In the genomic region with DNA sequence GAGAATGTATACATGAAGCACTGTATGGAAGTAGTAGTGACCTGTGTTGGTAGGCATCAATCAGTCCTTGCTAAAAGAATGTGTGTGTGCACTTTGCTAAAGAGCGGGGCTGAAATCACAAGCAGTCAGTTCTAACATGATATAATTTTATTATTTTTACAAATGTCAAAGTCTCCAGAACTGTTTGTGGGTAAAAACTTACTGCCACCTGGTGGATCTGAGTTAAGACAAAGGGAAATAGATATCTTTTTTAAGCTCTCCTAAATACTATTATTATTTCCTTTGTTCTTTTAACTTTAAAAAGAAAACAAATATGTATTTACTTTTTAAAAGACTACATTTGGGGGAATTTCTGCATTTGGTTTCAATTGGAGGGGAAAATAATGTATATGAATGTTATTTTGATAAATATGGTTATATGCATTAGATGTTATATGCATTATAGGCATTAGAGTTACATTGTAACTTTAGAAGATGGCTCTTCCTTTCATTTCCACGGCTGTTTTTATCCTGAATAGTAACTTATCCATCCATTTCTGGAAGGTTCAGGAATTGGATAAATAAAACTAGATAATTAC, we compare ENCODE assay signal across 9 cellular contexts.
DNase-seq lines count a peak whose midpoint lies in the region; ATAC-seq and TF ChIP-seq lines count a peak whose summit lies in the region.
"Had no signal": no experiment of that assay in that cellular context is flagged by ENCODE, and none has a peak within 500 bp of the region (broad histone marks: within the 10 kb centered on the region; RNA-seq: fewer than 3 reads in every experiment).

No MANE protein-coding gene starts in this region.

- H3K9me3 Mint-ChIP-seq in nephron = peaks cover 2% of the 10 kb centered on the region

- H3K4me3 Mint-ChIP-seq in nephron = no peak overlapping the region
- H3K4me3 Mint-ChIP-seq: activated T-cell treated with anti-CD3 and anti-CD28 coated beads, Interleukin-2, amount 50 U/mL, for 24 hours had no signal

- peak; percentile 35 to 52 (median 39) for TF ChIP-seq CTCF in nephron (IDR thresholded peaks at IDR 0.05; ENCODE audit: unreplicated experiment in 3 of 3)

- DNase-seq in COLO829 (ENCODE audit: low spot score) (peak; percentile 38), Kasumi-1 (lab: John Stamatoyannopoulos, UW) (peak; percentile 91 to 97), cerebellar cortex (ENCODE audit: low spot score) (peak; percentile 32), DMS79 treated with DMSO at 0.1 percent for 48 hours (lab: John Stamatoyannopoulos, UW) (no peak), KBM-7 (no peak), NCI-H2107 treated with DMSO at 0.1 percent for 48 hours (lab: John Stamatoyannopoulos, UW; ENCODE audit: unreplicated experiment) (no peak)
- DNase-seq: activated T-cell treated with anti-CD3 and anti-CD28 coated beads, Interleukin-2, amount 50 U/mL, for 24 hours had no signal

- no peak for ATAC-seq in HG02840 (IDR thresholded peaks at IDR 0.05; ENCODE audit: low FRiP score, unreplicated experiment)

- H3K27ac Mint-ChIP-seq in nephron = no peak overlapping the region
- H3K27ac Mint-ChIP-seq: activated T-cell treated with anti-CD3 and anti-CD28 coated beads, Interleukin-2, amount 50 U/mL, for 24 hours had no signal

- no peaks in the 10 kb centered on the region for H3K36me3 Mint-ChIP-seq in nephron (ENCODE audit: low read depth)

- no peaks in the 10 kb centered on the region for H3K27me3 Mint-ChIP-seq in nephron (ENCODE audit: low read depth)

- in situ Hi-C loops in KBM-7 (cut with MboI; ENCODE audit: low pct_unique_long_range_greater_than_20kb, low sequenced_read_pairs) = no loop called here

- peaks cover 8% of the 10 kb centered on the region for H3K4me1 Mint-ChIP-seq in nephron

Comparison
In these comparisons a context has a peak if more than half of its experiments do, and no peak if none do; other contexts are left out.
1. DNase-seq: peak in COLO829 (single experiment), Kasumi-1 (2 of 2) and cerebellar cortex (single experiment); none in DMS79 treated with DMSO at 0.1 percent for 48 hours (single experiment), KBM-7 (single experiment) and NCI-H2107 treated with DMSO at 0.1 percent for 48 hours (single experiment).